In genomic region chr3:161414907-161415306, GRCh38 we compare ENCODE assay signal across 1 cellular context.
TF ChIP-seq lines count a peak whose summit lies in the region.

No MANE protein-coding gene starts in this region.

TF ChIP-seq in GM23338, 12 proteins besides CTCF, POLR2A, EP300 and RAD21 (continued from another document):
- TF ChIP-seq EZH2 (IDR thresholded peaks at IDR 0.05; ENCODE audit: low read depth, unreplicated experiment) (no peak), ZNF462 (CRISPR knock-in tag; IDR thresholded peaks at IDR 0.05) (no peak), JUNB (IDR thresholded peaks at IDR 0.05; ENCODE audit: unreplicated experiment) (no peak), STAT1 (IDR thresholded peaks at IDR 0.05; ENCODE audit: unreplicated experiment) (no peak), REST (IDR thresholded peaks at IDR 0.05; ENCODE audit: unreplicated experiment) (no peak), ZNF114 (CRISPR knock-in tag; IDR thresholded peaks at IDR 0.05) (no peak), CREB1 (CRISPR knock-in tag; IDR thresholded peaks at IDR 0.05; ENCODE audit: low read depth) (no peak), POLR2AphosphoS5 (IDR thresholded peaks at IDR 0.05; ENCODE audit: low read depth) (no peak)
TF ChIP-seq in GM23338: peak in this region for 0.
